ENCODE assay signal across 33 cellular contexts in the genomic region with DNA sequence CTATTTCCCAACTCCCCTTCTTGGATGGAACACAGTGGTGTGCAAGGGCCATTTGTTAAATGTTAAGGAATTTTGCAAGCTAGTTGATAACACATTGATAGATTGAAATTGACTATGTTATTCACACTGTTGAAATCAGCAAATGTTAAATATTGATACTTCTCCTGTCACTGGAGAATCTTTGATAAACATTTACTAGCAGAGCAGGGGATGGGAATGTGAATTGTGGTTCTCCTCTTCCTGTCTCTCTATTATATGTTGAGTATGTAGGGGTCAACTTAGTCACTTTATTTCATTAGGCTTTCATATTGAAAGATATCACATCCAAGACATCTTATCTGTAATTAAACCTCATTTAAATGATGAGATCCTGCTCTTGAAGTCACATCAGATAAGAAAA.
DNase-seq lines count a peak whose midpoint lies in the region; ATAC-seq, FAIRE-seq and TF ChIP-seq lines count a peak whose summit lies in the region.
"Had no signal": no experiment of that assay in that cellular context is flagged by ENCODE, and none has a peak within 500 bp of the region (broad histone marks: within the 10 kb centered on the region; RNA-seq: fewer than 3 reads in every experiment).

No MANE protein-coding gene starts in this region.

- POLR2A ChIA-PET in HepG2 (lab: Yijun Ruan, JAX): no interaction called here

- H3K9ac ChIP-seq in liver (ENCODE audit: low read depth in 1 of 2, low read length in 2 of 2) (no peak overlapping the region), HepG2 (ENCODE audit: insufficient read depth, low read depth, low read length) (no peak overlapping the region)
- H3K9ac ChIP-seq: BLaER1; BLaER1 treated with 17β-estradiol and CSF1 and Interleukin-3, amounts not matched to agents 10 nM and 100 nM had no signal

- TF ChIP-seq CTCF in liver (IDR thresholded peaks at IDR 0.05; ENCODE audit: low read depth, low read length, missing input control): no peak
- TF ChIP-seq CTCF in HepG2 (CRISPR knock-in tag; IDR thresholded peaks at IDR 0.05): no peak
- TF ChIP-seq CTCF in epithelial cell of proximal tubule (conservative IDR thresholded peaks at IDR 0.05; ENCODE audit: low read depth, low read length): no peak

- no peak for TF ChIP-seq RAD21 in liver (IDR thresholded peaks at IDR 0.05)
- no peak for TF ChIP-seq RAD21 in HepG2 (CRISPR knock-in tag; IDR thresholded peaks at IDR 0.05)

- no peaks in the 10 kb centered on the region for H3K36me3 ChIP-seq in liver (ENCODE audit: control insufficient read depth in 4 of 4, insufficient read depth in 3 of 4, low read depth in 1 of 4, low read length in 3 of 4)
- H3K36me3 ChIP-seq in HepG2 (replicated peaks in 1 of 2; ENCODE audit: control insufficient read depth in 1 of 2, insufficient read depth in 2 of 2, low read length in 2 of 2): no peaks in the 10 kb centered on the region
- H3K36me3 ChIP-seq: BE2C; BLaER1; BLaER1 treated with 17β-estradiol and CSF1 and Interleukin-3, amounts not matched to agents 10 nM and 100 nM had no signal

- in situ Hi-C loops in HepG2 (cut with HindIII; ENCODE audit: extremely low pct_ligation_motif_present, low pct_unique_long_range_greater_than_20kb): no loop called here

- FAIRE-seq in HepG2 (lab: Jason Lieb, UNC): no peak
- FAIRE-seq: A204.1, A549, D721Med had no signal

- no peak overlapping the region for H3K27ac ChIP-seq in liver (ENCODE audit: low read depth in 1 of 2, low read length in 2 of 2)
- no peak overlapping the region for H3K27ac ChIP-seq in HepG2 (ENCODE audit: extremely low read length, insufficient read depth, low read length)
- H3K27ac ChIP-seq: 22Rv1; A549; BLaER1; BLaER1 treated with 17β-estradiol and CSF1 and Interleukin-3, amounts not matched to agents 10 nM and 100 nM; C4-2B had no signal

- BruUV-seq in HepG2 (replicated peaks; lab: Mats Ljungman, UMichigan): no TSS peak

- DNase-seq in HepG2 (ENCODE audit: low spot score): no peak
- DNase-seq in epithelial cell of proximal tubule (ENCODE audit: low read depth): peak; percentile 3
- peak; percentile 2 for DNase-seq in renal cortical epithelial cell (ENCODE audit: low read depth)
- DNase-seq in T1000 (lab: John Stamatoyannopoulos, UW): no peak
- DNase-seq: 8988T; ACHN; AML-193; BE2C; C1 segment of cervical spinal cord; Caco-2; Calu3; CD4-positive, alpha-beta memory T cell; CD4-positive, alpha-beta T cell; CD4-positive, CD25-positive, alpha-beta regulatory T cell; CD8-positive, alpha-beta memory T cell; CD8-positive, alpha-beta T cell; COR-L47; DMS 273 treated with DMSO at 0.1 percent for 48 hours; DMS153; DMS53; DMS79; DMS79 treated with DMSO at 0.1 percent for 48 hours; DND-41; EL had no signal

- H3K27me3 ChIP-seq in liver (ENCODE audit: control insufficient read depth in 4 of 4, insufficient read depth in 4 of 4, low read length in 3 of 4) (no peaks in the 10 kb centered on the region), HepG2 (ENCODE audit: control insufficient read depth in 1 of 2, insufficient read depth in 2 of 2, low read length in 2 of 2) (no peaks in the 10 kb centered on the region)
- H3K27me3 ChIP-seq: BE2C; BLaER1; BLaER1 treated with 17β-estradiol and CSF1 and Interleukin-3, amounts not matched to agents 10 nM and 100 nM had no signal

- intact Hi-C loops in HepG2 (cut with micrococcal nuclease; ENCODE audit: unreplicated experiment): no loop called here

- H3K4me1 ChIP-seq in liver (ENCODE audit: control insufficient read depth in 4 of 4, insufficient read depth in 4 of 4, low read length in 3 of 4): no peaks in the 10 kb centered on the region
- H3K4me1 ChIP-seq in HepG2 (ENCODE audit: insufficient read depth, low read length): no peaks in the 10 kb centered on the region
- H3K4me1 ChIP-seq: A549; BE2C; BLaER1; BLaER1 treated with 17β-estradiol and CSF1 and Interleukin-3, amounts not matched to agents 10 nM and 100 nM; Caco-2 had no signal

- no peak overlapping the region for H2AFZ ChIP-seq in HepG2 (ENCODE audit: low read length)

- no peaks in the 10 kb centered on the region for H4K20me1 ChIP-seq in HepG2 (ENCODE audit: insufficient read depth, low read length)
- H4K20me1 ChIP-seq: BLaER1; BLaER1 treated with 17β-estradiol and CSF1 and Interleukin-3, amounts not matched to agents 10 nM and 100 nM had no signal

- no peak for TF ChIP-seq EP300 in HepG2 (IDR thresholded peaks at IDR 0.05; ENCODE audit: low read depth in 2 of 2, low read length in 2 of 2)
- no peak for TF ChIP-seq EP300 in HepG2 (CRISPR knock-in tag; IDR thresholded peaks at IDR 0.05; ENCODE audit: borderline replicate concordance)

- H3K4me2 ChIP-seq in HepG2 (ENCODE audit: low read depth, low read length): no peak overlapping the region
- H3K4me2 ChIP-seq: A549; BLaER1; BLaER1 treated with 17β-estradiol and CSF1 and Interleukin-3, amounts not matched to agents 10 nM and 100 nM had no signal

- no peak for TF ChIP-seq POLR2A in HepG2 (IDR thresholded peaks at IDR 0.05; ENCODE audit: insufficient read depth in 1 of 2, low read depth in 2 of 2, low read length in 2 of 2)

- H3K79me2 ChIP-seq in HepG2 (ENCODE audit: insufficient read depth, low read length): no peaks in the 10 kb centered on the region

- H3K4me3 ChIP-seq in liver (ENCODE audit: low read depth in 1 of 3, low read length in 3 of 3): no peak overlapping the region
- H3K4me3 ChIP-seq in HepG2 (replicated peaks in 1 of 3; ENCODE audit: insufficient read depth in 1 of 3, low read depth in 2 of 3, low read length in 3 of 3): no peak overlapping the region
- no peak overlapping the region for H3K4me3 ChIP-seq in epithelial cell of proximal tubule (ENCODE audit: low read depth, low read length)
- H3K4me3 ChIP-seq: A549; BLaER1; BLaER1 treated with 17β-estradiol and CSF1 and Interleukin-3, amounts not matched to agents 10 nM and 100 nM had no signal

- CTCF ChIA-PET in HepG2 (lab: Yijun Ruan, JAX; ENCODE audit: low intra/inter-chr PET ratio, low total read pairs): no interaction called here

- ATAC-seq in HepG2: no peak
- no peak for ATAC-seq in GM18517 (IDR thresholded peaks at IDR 0.05; ENCODE audit: unreplicated experiment)
- ATAC-seq: A549; CD8-positive, alpha-beta T cell had no signal

- H3K9me3 ChIP-seq in liver (ENCODE audit: control insufficient read depth in 4 of 4, low read length in 3 of 4): peaks cover 0 to 8% (median 2%) of the 10 kb centered on the region in 4 donors
- H3K9me3 ChIP-seq in HepG2 (ENCODE audit: low read length): peaks cover 96% of the 10 kb centered on the region
- H3K9me3 ChIP-seq: BE2C, Caco-2 had no signal

TF ChIP-seq in liver, 16 proteins besides CTCF, POLR2A, EP300 and RAD21:
- TF ChIP-seq JUND (IDR thresholded peaks at IDR 0.05): no peak
- TF ChIP-seq, protein P1, sequence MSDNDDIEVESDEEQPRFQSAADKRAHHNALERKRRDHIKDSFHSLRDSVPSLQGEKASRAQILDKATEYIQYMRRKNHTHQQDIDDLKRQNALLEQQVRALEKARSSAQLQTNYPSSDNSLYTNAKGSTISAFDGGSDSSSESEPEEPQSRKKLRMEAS (IDR thresholded peaks at IDR 0.05): no peak
- TF ChIP-seq NR2F2 (IDR thresholded peaks at IDR 0.05): no peak
- peak; percentile 24 for TF ChIP-seq YY1 (IDR thresholded peaks at IDR 0.05)
- TF ChIP-seq SP1 (IDR thresholded peaks at IDR 0.05): peak; percentile 31
- TF ChIP-seq HNF4A (conservative IDR thresholded peaks at IDR 0.05): peak; percentile 32 to 43
- TF ChIP-seq RXRA (IDR thresholded peaks at IDR 0.05): peak in 1 of 2 donors; percentile 41

TF ChIP-seq in HepG2, 621 proteins besides CTCF, POLR2A, EP300 and RAD21:
- TF ChIP-seq ZNF260 (CRISPR knock-in tag; IDR thresholded peaks at IDR 0.05; ENCODE audit: borderline replicate concordance, low read depth): no peak
- no peak for TF ChIP-seq NBN (conservative IDR thresholded peaks at IDR 0.05)
- TF ChIP-seq, protein P2, sequence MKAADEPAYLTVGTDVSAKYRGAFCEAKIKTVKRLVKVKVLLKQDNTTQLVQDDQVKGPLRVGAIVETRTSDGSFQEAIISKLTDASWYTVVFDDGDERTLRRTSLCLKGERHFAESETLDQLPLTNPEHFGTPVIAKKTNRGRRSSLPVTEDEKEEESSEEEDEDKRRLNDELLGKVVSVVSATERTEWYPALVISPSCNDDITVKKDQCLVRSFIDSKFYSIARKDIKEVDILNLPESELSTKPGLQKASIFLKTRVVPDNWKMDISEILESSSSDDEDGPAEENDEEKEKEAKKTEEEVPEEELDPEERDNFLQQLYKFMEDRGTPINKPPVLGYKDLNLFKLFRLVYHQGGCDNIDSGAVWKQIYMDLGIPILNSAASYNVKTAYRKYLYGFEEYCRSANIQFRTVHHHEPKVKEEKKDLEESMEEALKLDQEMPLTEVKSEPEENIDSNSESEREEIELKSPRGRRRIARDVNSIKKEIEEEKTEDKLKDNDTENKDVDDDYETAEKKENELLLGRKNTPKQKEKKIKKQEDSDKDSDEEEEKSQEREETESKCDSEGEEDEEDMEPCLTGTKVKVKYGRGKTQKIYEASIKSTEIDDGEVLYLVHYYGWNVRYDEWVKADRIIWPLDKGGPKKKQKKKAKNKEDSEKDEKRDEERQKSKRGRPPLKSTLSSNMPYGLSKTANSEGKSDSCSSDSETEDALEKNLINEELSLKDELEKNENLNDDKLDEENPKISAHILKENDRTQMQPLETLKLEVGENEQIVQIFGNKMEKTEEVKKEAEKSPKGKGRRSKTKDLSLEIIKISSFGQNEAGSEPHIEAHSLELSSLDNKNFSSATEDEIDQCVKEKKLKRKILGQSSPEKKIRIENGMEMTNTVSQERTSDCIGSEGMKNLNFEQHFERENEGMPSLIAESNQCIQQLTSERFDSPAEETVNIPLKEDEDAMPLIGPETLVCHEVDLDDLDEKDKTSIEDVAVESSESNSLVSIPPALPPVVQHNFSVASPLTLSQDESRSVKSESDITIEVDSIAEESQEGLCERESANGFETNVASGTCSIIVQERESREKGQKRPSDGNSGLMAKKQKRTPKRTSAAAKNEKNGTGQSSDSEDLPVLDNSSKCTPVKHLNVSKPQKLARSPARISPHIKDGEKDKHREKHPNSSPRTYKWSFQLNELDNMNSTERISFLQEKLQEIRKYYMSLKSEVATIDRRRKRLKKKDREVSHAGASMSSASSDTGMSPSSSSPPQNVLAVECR (CRISPR knock-in tag; IDR thresholded peaks at IDR 0.05; ENCODE audit: borderline replicate concordance): no peak

Comparison
In these comparisons a context has a peak if more than half of its experiments do, and no peak if none do; other contexts are left out.
1. DNase-seq: peak in epithelial cell of proximal tubule (single experiment) and renal cortical epithelial cell (single experiment); none in HepG2 (single experiment) and T1000 (single experiment).